ENCODE assay signal across 1 cellular context in genomic region chr6:148746363-148747144, GRCh38.
TF ChIP-seq lines count a peak whose summit lies in the region.

TSS of gene UST (plus strand) at chr6:148747030. CDS start at chr6:148747431, 401 bp downstream.

TF ChIP-seq in HepG2, 621 proteins besides CTCF, POLR2A, EP300 and RAD21 (continued from another document):
- TF ChIP-seq PATZ1 (CRISPR knock-in tag; IDR thresholded peaks at IDR 0.05), result peak; percentile 44; the same call in 1 of the 2 replicates
- no peak for TF ChIP-seq LRRFIP1 (CRISPR knock-in tag; conservative IDR thresholded peaks at IDR 0.05)
- TF ChIP-seq TOPORS (CRISPR knock-in tag; IDR thresholded peaks at IDR 0.05), result no peak
- TF ChIP-seq STAG1 (CRISPR knock-in tag; IDR thresholded peaks at IDR 0.05), result peak; percentile 22; the same call in 1 of the 2 replicates
- no peak for TF ChIP-seq ZNF430 (CRISPR knock-in tag; IDR thresholded peaks at IDR 0.05)
- no peak for TF ChIP-seq ETS1 (CRISPR knock-in tag; IDR thresholded peaks at IDR 0.05)
- no peak for TF ChIP-seq MEF2D (CRISPR knock-in tag; IDR thresholded peaks at IDR 0.05)
- TF ChIP-seq PRDM10 (CRISPR knock-in tag; IDR thresholded peaks at IDR 0.05; ENCODE audit: low read depth), result no peak
- no peak for TF ChIP-seq SCMH1 (CRISPR knock-in tag; IDR thresholded peaks at IDR 0.05; ENCODE audit: borderline replicate concordance)
- no peak for TF ChIP-seq HCFC1 (IDR thresholded peaks at IDR 0.05; ENCODE audit: low read depth, low read length)
- TF ChIP-seq MEIS2 (CRISPR knock-in tag; IDR thresholded peaks at IDR 0.05), result 0 out of 2 replicates have a peak, but pooled peaks have one; percentile 30
- TF ChIP-seq ZC3H4 (CRISPR knock-in tag; IDR thresholded peaks at IDR 0.05; ENCODE audit: borderline replicate concordance), result no peak
- TF ChIP-seq ZNF501 (CRISPR knock-in tag; IDR thresholded peaks at IDR 0.05), result 0 out of 2 replicates have a peak, but pooled peaks have one; percentile 28
- peak; percentile 0 for TF ChIP-seq ZNF883 (CRISPR knock-in tag; IDR thresholded peaks at IDR 0.05; ENCODE audit: not compliant biosample characterization)
- TF ChIP-seq ZFP62 (CRISPR knock-in tag; IDR thresholded peaks at IDR 0.05), result no peak
- TF ChIP-seq ZEB1 (IDR thresholded peaks at IDR 0.05; ENCODE audit: insufficient replicate concordance, low read depth), result no peak
- TF ChIP-seq SIX4 (CRISPR knock-in tag; IDR thresholded peaks at IDR 0.05), result no peak
- TF ChIP-seq ZNF780A (CRISPR knock-in tag; IDR thresholded peaks at IDR 0.05), result no peak
- TF ChIP-seq EZH2 (conservative IDR thresholded peaks at IDR 0.05; ENCODE audit: low read depth, low read length), result peak; percentile 91; the same call in 1 of the 2 replicates
- TF ChIP-seq HNRNPLL (IDR thresholded peaks at IDR 0.05; ENCODE audit: low read depth, low read length, poor library complexity, severe bottlenecking), result no peak
- TF ChIP-seq RFX5 (IDR thresholded peaks at IDR 0.05; ENCODE audit: low read depth, low read length), result no peak
- TF ChIP-seq ZNF605 (CRISPR knock-in tag; IDR thresholded peaks at IDR 0.05), result 0 out of 2 replicates have a peak, but pooled peaks have one; percentile 23
- no peak for TF ChIP-seq TSC22D2 (CRISPR knock-in tag; IDR thresholded peaks at IDR 0.05; ENCODE audit: borderline replicate concordance)
- TF ChIP-seq ZNF777 (CRISPR knock-in tag; IDR thresholded peaks at IDR 0.05), result peak; percentile 15; the same call in 1 of the 2 replicates
- no peak for TF ChIP-seq ETV5 (CRISPR knock-in tag; IDR thresholded peaks at IDR 0.05; ENCODE audit: borderline replicate concordance)
